Comparison of ENCODE assay signal across 1 cellular context in the genomic region with DNA sequence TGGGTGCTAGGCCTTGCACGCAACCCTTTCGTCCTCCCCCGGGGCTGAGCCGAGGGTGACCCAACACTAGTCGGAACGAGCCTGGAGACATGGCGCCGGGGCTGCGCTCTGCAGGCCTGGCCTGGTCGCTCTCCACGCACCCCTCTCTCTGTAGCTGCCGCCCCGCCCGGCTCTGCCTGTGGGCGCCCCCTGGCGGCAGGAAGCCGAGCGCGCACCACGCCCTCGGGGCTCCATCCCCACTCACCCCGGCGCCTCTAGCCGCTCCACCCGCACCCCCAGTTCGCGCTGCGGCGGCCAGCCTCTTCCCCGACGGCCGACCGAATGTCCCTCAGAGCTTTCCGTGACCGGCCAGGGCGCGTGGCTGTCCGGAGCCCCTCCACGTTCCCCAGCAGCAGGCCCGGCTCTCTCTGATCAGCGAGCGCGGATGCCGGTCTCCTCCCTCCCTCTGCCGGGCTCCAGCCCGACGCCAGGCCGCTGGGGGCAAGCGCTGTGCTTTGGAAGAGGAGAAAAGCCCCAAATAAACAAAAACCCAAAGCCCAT.
TF ChIP-seq lines count a peak whose summit lies in the region.

No MANE protein-coding gene starts in this region.

TF ChIP-seq in K562, 482 proteins besides CTCF, POLR2A, EP300 and RAD21 (continued from another document and continues in another):
- no peak for TF ChIP-seq TAF7 (tag; IDR thresholded peaks at IDR 0.05)
- TF ChIP-seq ZNF449 (CRISPR knock-in tag; IDR thresholded peaks at IDR 0.05), result no peak
- no peak for TF ChIP-seq POLR2H (tag; IDR thresholded peaks at IDR 0.05; ENCODE audit: low read depth)
- no peak for TF ChIP-seq BRD9 (IDR thresholded peaks at IDR 0.05; ENCODE audit: low read depth, partially characterized antibody)
- TF ChIP-seq TEAD1 (CRISPR knock-in tag; IDR thresholded peaks at IDR 0.05), result no peak
- peak; percentile 73 to 80 for TF ChIP-seq MAZ (CRISPR knock-in tag; conservative IDR thresholded peaks at IDR 0.05 in 1 of 2, IDR thresholded peaks at IDR 0.05 in 1 of 2)
- no peak for TF ChIP-seq BCL6 (CRISPR knock-in tag; IDR thresholded peaks at IDR 0.05)
- TF ChIP-seq SMARCA4 (IDR thresholded peaks at IDR 0.05), result no peak
- TF ChIP-seq CXXC5 (CRISPR knock-in tag; IDR thresholded peaks at IDR 0.05), result 0 out of 2 replicates have a peak, but pooled peaks have one; percentile 16
- TF ChIP-seq MGA (IDR thresholded peaks at IDR 0.05), result no peak
- no peak for TF ChIP-seq MTA2 (IDR thresholded peaks at IDR 0.05; ENCODE audit: low read depth)
- TF ChIP-seq RB1 (IDR thresholded peaks at IDR 0.05; ENCODE audit: low read depth), result 0 out of 2 replicates have a peak, but pooled peaks have one; percentile 33
- no peak for TF ChIP-seq GATAD2A (IDR thresholded peaks at IDR 0.05)
- no peak for TF ChIP-seq MITF (IDR thresholded peaks at IDR 0.05)
- TF ChIP-seq ZKSCAN8 (CRISPR knock-in tag; IDR thresholded peaks at IDR 0.05), result no peak
- TF ChIP-seq, protein P1, sequence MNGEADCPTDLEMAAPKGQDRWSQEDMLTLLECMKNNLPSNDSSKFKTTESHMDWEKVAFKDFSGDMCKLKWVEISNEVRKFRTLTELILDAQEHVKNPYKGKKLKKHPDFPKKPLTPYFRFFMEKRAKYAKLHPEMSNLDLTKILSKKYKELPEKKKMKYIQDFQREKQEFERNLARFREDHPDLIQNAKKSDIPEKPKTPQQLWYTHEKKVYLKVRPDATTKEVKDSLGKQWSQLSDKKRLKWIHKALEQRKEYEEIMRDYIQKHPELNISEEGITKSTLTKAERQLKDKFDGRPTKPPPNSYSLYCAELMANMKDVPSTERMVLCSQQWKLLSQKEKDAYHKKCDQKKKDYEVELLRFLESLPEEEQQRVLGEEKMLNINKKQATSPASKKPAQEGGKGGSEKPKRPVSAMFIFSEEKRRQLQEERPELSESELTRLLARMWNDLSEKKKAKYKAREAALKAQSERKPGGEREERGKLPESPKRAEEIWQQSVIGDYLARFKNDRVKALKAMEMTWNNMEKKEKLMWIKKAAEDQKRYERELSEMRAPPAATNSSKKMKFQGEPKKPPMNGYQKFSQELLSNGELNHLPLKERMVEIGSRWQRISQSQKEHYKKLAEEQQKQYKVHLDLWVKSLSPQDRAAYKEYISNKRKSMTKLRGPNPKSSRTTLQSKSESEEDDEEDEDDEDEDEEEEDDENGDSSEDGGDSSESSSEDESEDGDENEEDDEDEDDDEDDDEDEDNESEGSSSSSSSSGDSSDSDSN (IDR thresholded peaks at IDR 0.05; ENCODE audit: borderline replicate concordance in 1 of 2, low read depth in 2 of 2, low read length in 2 of 2), result no peak
- TF ChIP-seq ARID2 (IDR thresholded peaks at IDR 0.05), result no peak
- no peak for TF ChIP-seq KDM5B (IDR thresholded peaks at IDR 0.05; ENCODE audit: insufficient replicate concordance, low read depth, low read length)
- no peak for TF ChIP-seq ESRRA (IDR thresholded peaks at IDR 0.05; ENCODE audit: borderline replicate concordance, low read depth)
- no peak for TF ChIP-seq FOXJ3 (CRISPR knock-in tag; IDR thresholded peaks at IDR 0.05)
- TF ChIP-seq POLR2AphosphoS2 (IDR thresholded peaks at IDR 0.05; ENCODE audit: low read length), result no peak
- no peak for TF ChIP-seq ZNF224 (CRISPR knock-in tag; IDR thresholded peaks at IDR 0.05)
- no peak for TF ChIP-seq EP400 (IDR thresholded peaks at IDR 0.05)
- TF ChIP-seq, protein P2, sequence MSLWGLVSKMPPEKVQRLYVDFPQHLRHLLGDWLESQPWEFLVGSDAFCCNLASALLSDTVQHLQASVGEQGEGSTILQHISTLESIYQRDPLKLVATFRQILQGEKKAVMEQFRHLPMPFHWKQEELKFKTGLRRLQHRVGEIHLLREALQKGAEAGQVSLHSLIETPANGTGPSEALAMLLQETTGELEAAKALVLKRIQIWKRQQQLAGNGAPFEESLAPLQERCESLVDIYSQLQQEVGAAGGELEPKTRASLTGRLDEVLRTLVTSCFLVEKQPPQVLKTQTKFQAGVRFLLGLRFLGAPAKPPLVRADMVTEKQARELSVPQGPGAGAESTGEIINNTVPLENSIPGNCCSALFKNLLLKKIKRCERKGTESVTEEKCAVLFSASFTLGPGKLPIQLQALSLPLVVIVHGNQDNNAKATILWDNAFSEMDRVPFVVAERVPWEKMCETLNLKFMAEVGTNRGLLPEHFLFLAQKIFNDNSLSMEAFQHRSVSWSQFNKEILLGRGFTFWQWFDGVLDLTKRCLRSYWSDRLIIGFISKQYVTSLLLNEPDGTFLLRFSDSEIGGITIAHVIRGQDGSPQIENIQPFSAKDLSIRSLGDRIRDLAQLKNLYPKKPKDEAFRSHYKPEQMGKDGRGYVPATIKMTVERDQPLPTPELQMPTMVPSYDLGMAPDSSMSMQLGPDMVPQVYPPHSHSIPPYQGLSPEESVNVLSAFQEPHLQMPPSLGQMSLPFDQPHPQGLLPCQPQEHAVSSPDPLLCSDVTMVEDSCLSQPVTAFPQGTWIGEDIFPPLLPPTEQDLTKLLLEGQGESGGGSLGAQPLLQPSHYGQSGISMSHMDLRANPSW (CRISPR knock-in tag; IDR thresholded peaks at IDR 0.05), result no peak
- peak; percentile 57 for TF ChIP-seq VEZF1 (CRISPR knock-in tag; IDR thresholded peaks at IDR 0.05)
- TF ChIP-seq FOS (IDR thresholded peaks at IDR 0.05; ENCODE audit: extremely low read depth, insufficient read length), result no peak
- no peak for TF ChIP-seq PRPF4 (IDR thresholded peaks at IDR 0.05; ENCODE audit: insufficient read depth, low read depth, low read length, poor library complexity, severe bottlenecking)
- TF ChIP-seq NRF1 (conservative IDR thresholded peaks at IDR 0.05 in 1 of 2, IDR thresholded peaks at IDR 0.05 in 1 of 2), result peak; percentile 56 to 70
- no peak for TF ChIP-seq TCF7 (IDR thresholded peaks at IDR 0.05; ENCODE audit: borderline replicate concordance)
- TF ChIP-seq, protein P3, sequence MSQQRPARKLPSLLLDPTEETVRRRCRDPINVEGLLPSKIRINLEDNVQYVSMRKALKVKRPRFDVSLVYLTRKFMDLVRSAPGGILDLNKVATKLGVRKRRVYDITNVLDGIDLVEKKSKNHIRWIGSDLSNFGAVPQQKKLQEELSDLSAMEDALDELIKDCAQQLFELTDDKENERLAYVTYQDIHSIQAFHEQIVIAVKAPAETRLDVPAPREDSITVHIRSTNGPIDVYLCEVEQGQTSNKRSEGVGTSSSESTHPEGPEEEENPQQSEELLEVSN (IDR thresholded peaks at IDR 0.05; ENCODE audit: borderline replicate concordance in 1 of 2, extremely low read depth in 1 of 2, insufficient read depth in 1 of 2, insufficient read length in 1 of 2, low read depth in 1 of 2, low read length in 1 of 2, poor library complexity in 1 of 2, severe bottlenecking in 1 of 2), result no peak
- TF ChIP-seq ZC3H11A (IDR thresholded peaks at IDR 0.05; ENCODE audit: low read depth, low read length), result no peak
- no peak for TF ChIP-seq ZNF699 (CRISPR knock-in tag; IDR thresholded peaks at IDR 0.05; ENCODE audit: insufficient replicate concordance)
- TF ChIP-seq RBM34 (IDR thresholded peaks at IDR 0.05; ENCODE audit: borderline replicate concordance, insufficient read depth, low read length), result no peak
- TF ChIP-seq ZNF431 (CRISPR knock-in tag; IDR thresholded peaks at IDR 0.05), result no peak
- TF ChIP-seq MYNN (IDR thresholded peaks at IDR 0.05), result no peak
- TF ChIP-seq MYNN (CRISPR knock-in tag; IDR thresholded peaks at IDR 0.05), result no peak
- TF ChIP-seq SLC30A9 (CRISPR knock-in tag; IDR thresholded peaks at IDR 0.05), result no peak
- no peak for TF ChIP-seq TRIM24 (IDR thresholded peaks at IDR 0.05)
- no peak for TF ChIP-seq ELF1 (tag; IDR thresholded peaks at IDR 0.05)
- TF ChIP-seq ARNT (IDR thresholded peaks at IDR 0.05), result no peak
